ENCODE assay signal across 9 cellular contexts in genomic region chr14:24399981-24400718, GRCh38. TPM values are rescaled to one million over a fixed set of nuclear protein-coding genes. Genes with fewer than 3 reads are reported as not detected.
A peak's percentile ranks its signal among the peaks of the same experiment; 100 is the strongest.
DNase-seq lines count a peak whose midpoint lies in the region; ATAC-seq and TF ChIP-seq lines count a peak whose summit lies in the region.
"Had no signal": no experiment of that assay in that cellular context is flagged by ENCODE, and none has a peak within 500 bp of the region (broad histone marks: within the 10 kb centered on the region; RNA-seq: fewer than 3 reads in every experiment).

No MANE protein-coding gene starts in this region.

- no peaks in the 10 kb centered on the region for H3F3A ChIP-seq in DOHH2 (ENCODE audit: control insufficient read depth, insufficient read depth)
- H3F3A ChIP-seq in neural cell (ENCODE audit: insufficient read depth, low read length, poor library complexity, severe bottlenecking) = no peaks in the 10 kb centered on the region

- H3K27me3 ChIP-seq in DOHH2 (ENCODE audit: control insufficient read depth, low read length) (peaks cover 23% of the 10 kb centered on the region), neural cell (ENCODE audit: insufficient read depth, low read depth, low read length) (peaks cover 3% of the 10 kb centered on the region)

- H3K27ac ChIP-seq in DOHH2 (ENCODE audit: low read depth, low read length) (no peak overlapping the region), neural cell (ENCODE audit: low read length) (no peak overlapping the region)

- H2AFZ ChIP-seq in neural cell (ENCODE audit: low read depth, low read length) = peak overlapping the region; percentile 91

- peak overlapping the region; percentile 76 for H3K9ac ChIP-seq in neural cell (ENCODE audit: low read length)

- no peak for TF ChIP-seq CTCF in DOHH2 (IDR thresholded peaks at IDR 0.05; ENCODE audit: low read depth, low read length, poor library complexity, severe bottlenecking)
- TF ChIP-seq CTCF in choroid plexus epithelial cell (conservative IDR thresholded peaks at IDR 0.05; ENCODE audit: low read depth, low read length) = no peak
- TF ChIP-seq CTCF in neural cell (IDR thresholded peaks at IDR 0.05; ENCODE audit: poor library complexity, severe bottlenecking) = no peak

- no peak for TF ChIP-seq RAD21 in neural cell (conservative IDR thresholded peaks at IDR 0.05)

- H3K79me2 ChIP-seq in DOHH2 (ENCODE audit: control insufficient read depth, low read length) (no peaks in the 10 kb centered on the region), neural cell (replicated peaks; ENCODE audit: insufficient read depth, low read length) (peaks cover 11% of the 10 kb centered on the region)

- ATAC-seq in GM19328 (IDR thresholded peaks at IDR 0.05; ENCODE audit: unreplicated experiment) = no peak
- ATAC-seq: HCT116 had no signal

- H4K20me1 ChIP-seq in DOHH2 (ENCODE audit: control insufficient read depth, insufficient read depth, low read depth, low read length) (no peaks in the 10 kb centered on the region), neural cell (ENCODE audit: insufficient read depth) (no peaks in the 10 kb centered on the region)

- DNase-seq in choroid plexus epithelial cell (ENCODE audit: low read depth) (no peak), NCI-H2081 (lab: John Stamatoyannopoulos, UW) (no peak), SW480 (ENCODE audit: low spot score) (no peak)
- DNase-seq: cortex of kidney, T-helper 9 cell had no signal

- no peak for TF ChIP-seq EP300 in neural cell (conservative IDR thresholded peaks at IDR 0.05; ENCODE audit: poor library complexity, severe bottlenecking)

- peak overlapping the region; percentile 76; the same call in 1 of the 2 replicates for H3K4me2 ChIP-seq in DOHH2 (ENCODE audit: low read length)
- H3K4me2 ChIP-seq in neural cell (ENCODE audit: low read length) = peak overlapping the region; percentile 92

- H3K36me3 ChIP-seq in DOHH2 (ENCODE audit: control insufficient read depth, low read length) = no peaks in the 10 kb centered on the region
- no peaks in the 10 kb centered on the region for H3K36me3 ChIP-seq in neural cell (ENCODE audit: insufficient read depth, low read length)

- H3K4me3 ChIP-seq in DOHH2 (ENCODE audit: low read length) (no peak overlapping the region), choroid plexus epithelial cell (ENCODE audit: low read depth, low read length) (peak overlapping the region; percentile 66), neural cell (ENCODE audit: low read length) (peak overlapping the region; percentile 82)

- no peaks in the 10 kb centered on the region for H3K9me2 ChIP-seq in DOHH2 (replicated peaks; ENCODE audit: control insufficient read depth, low read length)
- H3K9me2 ChIP-seq in neural cell (ENCODE audit: insufficient read depth, low read length) = no peaks in the 10 kb centered on the region

- peaks cover 14% of the 10 kb centered on the region for H3K4me1 ChIP-seq in DOHH2 (ENCODE audit: control insufficient read depth, low read length)

- H3K9me3 ChIP-seq in DOHH2 (ENCODE audit: control insufficient read depth, insufficient read depth, low read length) (no peaks in the 10 kb centered on the region), neural cell (ENCODE audit: low read length) (no peaks in the 10 kb centered on the region)

TF ChIP-seq in neural cell, 6 proteins besides CTCF, POLR2A, EP300 and RAD21:
- TF ChIP-seq EZH2 (IDR thresholded peaks at IDR 0.05; ENCODE audit: borderline replicate concordance, insufficient read depth, low read length, poor library complexity, severe bottlenecking) (no peak), TAF1 (IDR thresholded peaks at IDR 0.05; ENCODE audit: low read depth) (no peak), SMC3 (conservative IDR thresholded peaks at IDR 0.05; ENCODE audit: poor library complexity) (no peak), POLR2AphosphoS5 (IDR thresholded peaks at IDR 0.05) (no peak), REST (IDR thresholded peaks at IDR 0.05; ENCODE audit: borderline replicate concordance) (no peak), MXI1 (conservative IDR thresholded peaks at IDR 0.05; ENCODE audit: poor library complexity, severe bottlenecking) (no peak)

RNA-seq across cellular contexts. Expression of gene NYNRIN, which starts 1.3 kb away (rescaled TPM):
- 5.7 and 9.1 TPM in 2 replicates for polyA plus RNA-seq in neural cell
- 17.2 and 18.0 TPM in 2 replicates for polyA minus RNA-seq in neural cell

RNA-seq across cellular contexts. Expression of gene CBLN3, which starts 29.3 kb away (rescaled TPM):
- not detected in 2 replicates for polyA plus RNA-seq in neural cell
- polyA minus RNA-seq in neural cell = not detected in 2 replicates

RNA-seq across cellular contexts. Expression of gene KHNYN, which starts 29.6 kb away (rescaled TPM):
- polyA plus RNA-seq in neural cell = 0.53 and 0.92 TPM in 2 replicates
- 0.73 and 1.0 TPM in 2 replicates for polyA minus RNA-seq in neural cell

RNA-seq across cellular contexts. Expression of gene NFATC4, which starts 32.2 kb away (rescaled TPM):
- 0.22 and 0.48 TPM in 2 replicates for polyA plus RNA-seq in neural cell
- 0.73 and 1.0 TPM in 2 replicates for polyA minus RNA-seq in neural cell

RNA-seq across cellular contexts. Expression of gene SDR39U1, which starts 42.4 kb away (rescaled TPM):
- 142 and 173 TPM in 2 replicates for polyA plus RNA-seq in neural cell
- 47.0 and 53.6 TPM in 2 replicates for polyA minus RNA-seq in neural cell
